Comparison of ENCODE assay signal across 1 cellular context in the genomic region with DNA sequence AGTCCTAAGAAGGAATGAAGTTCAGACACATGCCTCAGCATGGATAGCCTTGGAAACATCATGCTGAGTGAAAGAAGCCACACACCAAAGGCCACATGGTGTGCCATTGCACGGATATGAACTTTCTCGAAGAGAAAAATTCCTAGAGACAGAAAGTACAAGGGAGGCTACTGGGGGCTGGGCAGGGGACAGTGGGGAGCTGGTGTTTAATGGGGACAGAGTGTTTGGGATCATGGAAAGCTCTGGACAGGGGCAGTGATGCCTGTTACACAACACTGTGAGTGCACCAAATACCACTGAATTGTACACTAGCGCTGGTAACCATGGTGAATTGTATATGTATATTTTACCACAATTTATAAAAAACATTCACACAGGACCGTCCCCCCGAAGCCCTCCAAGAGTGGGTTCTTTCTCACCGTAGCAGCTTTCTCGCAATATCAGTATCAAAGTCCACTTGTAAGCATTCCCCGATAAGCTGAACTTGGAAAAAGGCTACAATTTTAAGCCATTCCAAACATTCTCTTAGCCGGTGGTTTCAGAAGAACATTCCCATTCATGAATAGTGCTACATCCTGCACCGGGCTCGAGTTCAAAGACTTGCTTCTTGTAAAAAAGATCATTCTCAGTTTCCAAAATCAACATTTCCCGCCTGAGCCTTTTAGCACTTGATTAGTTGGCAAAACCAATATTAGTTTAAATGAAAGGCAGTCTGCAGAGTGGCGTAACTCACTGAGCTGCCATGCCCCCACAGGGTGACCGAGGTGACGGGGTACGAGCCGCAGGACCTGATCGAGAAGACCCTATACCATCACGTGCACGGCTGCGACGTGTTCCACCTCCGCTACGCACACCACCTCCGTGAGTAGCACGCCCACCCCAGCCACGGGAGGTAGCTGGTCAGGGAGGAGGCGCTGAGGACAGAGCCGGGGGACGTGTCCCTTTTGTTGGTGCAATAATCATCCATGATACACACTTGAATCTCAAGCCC.
A peak's percentile ranks its signal among the peaks of the same experiment; 100 is the strongest.
TF ChIP-seq lines count a peak whose summit lies in the region.

No MANE protein-coding gene starts in this region.

TF ChIP-seq in HepG2, 621 proteins besides CTCF, POLR2A, EP300 and RAD21 (continued from another document and continues in another):
- TF ChIP-seq MXI1 (IDR thresholded peaks at IDR 0.05; ENCODE audit: borderline replicate concordance, low read depth, low read length) (0 out of 3 replicates have a peak, but pooled peaks have one; percentile 7), ZFYVE20 (CRISPR knock-in tag; IDR thresholded peaks at IDR 0.05; ENCODE audit: borderline replicate concordance, low read depth) (no peak), ZFX (CRISPR knock-in tag; IDR thresholded peaks at IDR 0.05; ENCODE audit: low read depth) (no peak), CHD4 (IDR thresholded peaks at IDR 0.05; ENCODE audit: borderline replicate concordance, low read length) (no peak), ZNF652 (CRISPR knock-in tag; IDR thresholded peaks at IDR 0.05; ENCODE audit: borderline replicate concordance, low read depth) (no peak), KLF15 (CRISPR knock-in tag; IDR thresholded peaks at IDR 0.05; ENCODE audit: borderline replicate concordance) (no peak), ZNF331 (CRISPR knock-in tag; IDR thresholded peaks at IDR 0.05) (no peak), FOXK2 (IDR thresholded peaks at IDR 0.05) (no peak), SSRP1 (CRISPR knock-in tag; IDR thresholded peaks at IDR 0.05) (no peak), ZNF615 (CRISPR knock-in tag; IDR thresholded peaks at IDR 0.05; ENCODE audit: borderline replicate concordance) (no peak), GFI1 (CRISPR knock-in tag; IDR thresholded peaks at IDR 0.05; ENCODE audit: borderline replicate concordance) (peak; percentile 53; the same call in 1 of the 2 replicates), FOXA1 (IDR thresholded peaks at IDR 0.05) (no peak), FOXA1 (CRISPR knock-in tag; IDR thresholded peaks at IDR 0.05) (peak; percentile 74), ZNF607 (CRISPR knock-in tag; IDR thresholded peaks at IDR 0.05; ENCODE audit: borderline replicate concordance) (no peak), ZBTB20 (CRISPR knock-in tag; IDR thresholded peaks at IDR 0.05; ENCODE audit: borderline replicate concordance, low read depth) (no peak), HNRNPLL (IDR thresholded peaks at IDR 0.05; ENCODE audit: low read depth, low read length, poor library complexity, severe bottlenecking) (peak; percentile 48), SMC3 (IDR thresholded peaks at IDR 0.05; ENCODE audit: low read length) (0 out of 2 replicates have a peak, but pooled peaks have one; percentile 3), ERF (CRISPR knock-in tag; IDR thresholded peaks at IDR 0.05) (no peak), NR2F2 (IDR thresholded peaks at IDR 0.05; ENCODE audit: borderline replicate concordance, low read depth) (peak; percentile 64; the same call in 1 of the 2 replicates), SOX6 (IDR thresholded peaks at IDR 0.05) (no peak), SOX6 (CRISPR knock-in tag; IDR thresholded peaks at IDR 0.05) (peak; percentile 82; the same call in 1 of the 2 replicates), FOXO1 (CRISPR knock-in tag; IDR thresholded peaks at IDR 0.05) (peak; percentile 35; the same call in 1 of the 2 replicates)
- TF ChIP-seq, protein P1, sequence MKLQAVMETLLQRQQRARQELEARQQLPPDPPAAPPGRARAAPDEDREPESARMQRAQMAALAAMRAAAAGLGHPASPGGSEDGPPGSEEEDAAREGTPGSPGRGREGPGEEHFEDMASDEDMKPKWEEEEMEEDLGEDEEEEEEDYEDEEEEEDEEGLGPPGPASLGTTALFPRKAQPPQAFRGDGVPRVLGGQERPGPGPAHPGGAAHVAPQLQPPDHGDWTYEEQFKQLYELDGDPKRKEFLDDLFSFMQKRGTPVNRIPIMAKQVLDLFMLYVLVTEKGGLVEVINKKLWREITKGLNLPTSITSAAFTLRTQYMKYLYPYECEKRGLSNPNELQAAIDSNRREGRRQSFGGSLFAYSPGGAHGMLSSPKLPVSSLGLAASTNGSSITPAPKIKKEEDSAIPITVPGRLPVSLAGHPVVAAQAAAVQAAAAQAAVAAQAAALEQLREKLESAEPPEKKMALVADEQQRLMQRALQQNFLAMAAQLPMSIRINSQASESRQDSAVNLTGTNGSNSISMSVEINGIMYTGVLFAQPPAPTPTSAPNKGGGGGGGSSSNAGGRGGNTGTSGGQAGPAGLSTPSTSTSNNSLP (IDR thresholded peaks at IDR 0.05; ENCODE audit: low read depth, low read length) = peak; percentile 18; the same call in 1 of the 2 replicates
- TF ChIP-seq, protein P2, sequence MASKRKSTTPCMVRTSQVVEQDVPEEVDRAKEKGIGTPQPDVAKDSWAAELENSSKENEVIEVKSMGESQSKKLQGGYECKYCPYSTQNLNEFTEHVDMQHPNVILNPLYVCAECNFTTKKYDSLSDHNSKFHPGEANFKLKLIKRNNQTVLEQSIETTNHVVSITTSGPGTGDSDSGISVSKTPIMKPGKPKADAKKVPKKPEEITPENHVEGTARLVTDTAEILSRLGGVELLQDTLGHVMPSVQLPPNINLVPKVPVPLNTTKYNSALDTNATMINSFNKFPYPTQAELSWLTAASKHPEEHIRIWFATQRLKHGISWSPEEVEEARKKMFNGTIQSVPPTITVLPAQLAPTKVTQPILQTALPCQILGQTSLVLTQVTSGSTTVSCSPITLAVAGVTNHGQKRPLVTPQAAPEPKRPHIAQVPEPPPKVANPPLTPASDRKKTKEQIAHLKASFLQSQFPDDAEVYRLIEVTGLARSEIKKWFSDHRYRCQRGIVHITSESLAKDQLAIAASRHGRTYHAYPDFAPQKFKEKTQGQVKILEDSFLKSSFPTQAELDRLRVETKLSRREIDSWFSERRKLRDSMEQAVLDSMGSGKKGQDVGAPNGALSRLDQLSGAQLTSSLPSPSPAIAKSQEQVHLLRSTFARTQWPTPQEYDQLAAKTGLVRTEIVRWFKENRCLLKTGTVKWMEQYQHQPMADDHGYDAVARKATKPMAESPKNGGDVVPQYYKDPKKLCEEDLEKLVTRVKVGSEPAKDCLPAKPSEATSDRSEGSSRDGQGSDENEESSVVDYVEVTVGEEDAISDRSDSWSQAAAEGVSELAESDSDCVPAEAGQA (IDR thresholded peaks at IDR 0.05; ENCODE audit: low read depth) = no peak
- TF ChIP-seq, protein P2 (CRISPR knock-in tag; IDR thresholded peaks at IDR 0.05; ENCODE audit: borderline replicate concordance) = no peak
- TF ChIP-seq, protein P3, sequence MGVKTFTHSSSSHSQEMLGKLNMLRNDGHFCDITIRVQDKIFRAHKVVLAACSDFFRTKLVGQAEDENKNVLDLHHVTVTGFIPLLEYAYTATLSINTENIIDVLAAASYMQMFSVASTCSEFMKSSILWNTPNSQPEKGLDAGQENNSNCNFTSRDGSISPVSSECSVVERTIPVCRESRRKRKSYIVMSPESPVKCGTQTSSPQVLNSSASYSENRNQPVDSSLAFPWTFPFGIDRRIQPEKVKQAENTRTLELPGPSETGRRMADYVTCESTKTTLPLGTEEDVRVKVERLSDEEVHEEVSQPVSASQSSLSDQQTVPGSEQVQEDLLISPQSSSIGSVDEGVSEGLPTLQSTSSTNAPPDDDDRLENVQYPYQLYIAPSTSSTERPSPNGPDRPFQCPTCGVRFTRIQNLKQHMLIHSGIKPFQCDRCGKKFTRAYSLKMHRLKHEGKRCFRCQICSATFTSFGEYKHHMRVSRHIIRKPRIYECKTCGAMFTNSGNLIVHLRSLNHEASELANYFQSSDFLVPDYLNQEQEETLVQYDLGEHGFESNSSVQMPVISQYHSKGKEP (CRISPR knock-in tag; IDR thresholded peaks at IDR 0.05) = no peak
- TF ChIP-seq, protein P4, sequence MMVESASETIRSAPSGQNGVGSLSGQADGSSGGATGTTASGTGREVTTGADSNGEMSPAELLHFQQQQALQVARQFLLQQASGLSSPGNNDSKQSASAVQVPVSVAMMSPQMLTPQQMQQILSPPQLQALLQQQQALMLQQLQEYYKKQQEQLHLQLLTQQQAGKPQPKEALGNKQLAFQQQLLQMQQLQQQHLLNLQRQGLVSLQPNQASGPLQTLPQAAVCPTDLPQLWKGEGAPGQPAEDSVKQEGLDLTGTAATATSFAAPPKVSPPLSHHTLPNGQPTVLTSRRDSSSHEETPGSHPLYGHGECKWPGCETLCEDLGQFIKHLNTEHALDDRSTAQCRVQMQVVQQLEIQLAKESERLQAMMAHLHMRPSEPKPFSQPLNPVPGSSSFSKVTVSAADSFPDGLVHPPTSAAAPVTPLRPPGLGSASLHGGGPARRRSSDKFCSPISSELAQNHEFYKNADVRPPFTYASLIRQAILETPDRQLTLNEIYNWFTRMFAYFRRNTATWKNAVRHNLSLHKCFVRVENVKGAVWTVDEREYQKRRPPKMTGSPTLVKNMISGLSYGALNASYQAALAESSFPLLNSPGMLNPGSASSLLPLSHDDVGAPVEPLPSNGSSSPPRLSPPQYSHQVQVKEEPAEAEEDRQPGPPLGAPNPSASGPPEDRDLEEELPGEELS (CRISPR knock-in tag; IDR thresholded peaks at IDR 0.05) = peak; percentile 64
- TF ChIP-seq, protein P5, sequence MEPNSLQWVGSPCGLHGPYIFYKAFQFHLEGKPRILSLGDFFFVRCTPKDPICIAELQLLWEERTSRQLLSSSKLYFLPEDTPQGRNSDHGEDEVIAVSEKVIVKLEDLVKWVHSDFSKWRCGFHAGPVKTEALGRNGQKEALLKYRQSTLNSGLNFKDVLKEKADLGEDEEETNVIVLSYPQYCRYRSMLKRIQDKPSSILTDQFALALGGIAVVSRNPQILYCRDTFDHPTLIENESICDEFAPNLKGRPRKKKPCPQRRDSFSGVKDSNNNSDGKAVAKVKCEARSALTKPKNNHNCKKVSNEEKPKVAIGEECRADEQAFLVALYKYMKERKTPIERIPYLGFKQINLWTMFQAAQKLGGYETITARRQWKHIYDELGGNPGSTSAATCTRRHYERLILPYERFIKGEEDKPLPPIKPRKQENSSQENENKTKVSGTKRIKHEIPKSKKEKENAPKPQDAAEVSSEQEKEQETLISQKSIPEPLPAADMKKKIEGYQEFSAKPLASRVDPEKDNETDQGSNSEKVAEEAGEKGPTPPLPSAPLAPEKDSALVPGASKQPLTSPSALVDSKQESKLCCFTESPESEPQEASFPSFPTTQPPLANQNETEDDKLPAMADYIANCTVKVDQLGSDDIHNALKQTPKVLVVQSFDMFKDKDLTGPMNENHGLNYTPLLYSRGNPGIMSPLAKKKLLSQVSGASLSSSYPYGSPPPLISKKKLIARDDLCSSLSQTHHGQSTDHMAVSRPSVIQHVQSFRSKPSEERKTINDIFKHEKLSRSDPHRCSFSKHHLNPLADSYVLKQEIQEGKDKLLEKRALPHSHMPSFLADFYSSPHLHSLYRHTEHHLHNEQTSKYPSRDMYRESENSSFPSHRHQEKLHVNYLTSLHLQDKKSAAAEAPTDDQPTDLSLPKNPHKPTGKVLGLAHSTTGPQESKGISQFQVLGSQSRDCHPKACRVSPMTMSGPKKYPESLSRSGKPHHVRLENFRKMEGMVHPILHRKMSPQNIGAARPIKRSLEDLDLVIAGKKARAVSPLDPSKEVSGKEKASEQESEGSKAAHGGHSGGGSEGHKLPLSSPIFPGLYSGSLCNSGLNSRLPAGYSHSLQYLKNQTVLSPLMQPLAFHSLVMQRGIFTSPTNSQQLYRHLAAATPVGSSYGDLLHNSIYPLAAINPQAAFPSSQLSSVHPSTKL (CRISPR knock-in tag; IDR thresholded peaks at IDR 0.05) = peak; percentile 67
- TF ChIP-seq, protein P6, sequence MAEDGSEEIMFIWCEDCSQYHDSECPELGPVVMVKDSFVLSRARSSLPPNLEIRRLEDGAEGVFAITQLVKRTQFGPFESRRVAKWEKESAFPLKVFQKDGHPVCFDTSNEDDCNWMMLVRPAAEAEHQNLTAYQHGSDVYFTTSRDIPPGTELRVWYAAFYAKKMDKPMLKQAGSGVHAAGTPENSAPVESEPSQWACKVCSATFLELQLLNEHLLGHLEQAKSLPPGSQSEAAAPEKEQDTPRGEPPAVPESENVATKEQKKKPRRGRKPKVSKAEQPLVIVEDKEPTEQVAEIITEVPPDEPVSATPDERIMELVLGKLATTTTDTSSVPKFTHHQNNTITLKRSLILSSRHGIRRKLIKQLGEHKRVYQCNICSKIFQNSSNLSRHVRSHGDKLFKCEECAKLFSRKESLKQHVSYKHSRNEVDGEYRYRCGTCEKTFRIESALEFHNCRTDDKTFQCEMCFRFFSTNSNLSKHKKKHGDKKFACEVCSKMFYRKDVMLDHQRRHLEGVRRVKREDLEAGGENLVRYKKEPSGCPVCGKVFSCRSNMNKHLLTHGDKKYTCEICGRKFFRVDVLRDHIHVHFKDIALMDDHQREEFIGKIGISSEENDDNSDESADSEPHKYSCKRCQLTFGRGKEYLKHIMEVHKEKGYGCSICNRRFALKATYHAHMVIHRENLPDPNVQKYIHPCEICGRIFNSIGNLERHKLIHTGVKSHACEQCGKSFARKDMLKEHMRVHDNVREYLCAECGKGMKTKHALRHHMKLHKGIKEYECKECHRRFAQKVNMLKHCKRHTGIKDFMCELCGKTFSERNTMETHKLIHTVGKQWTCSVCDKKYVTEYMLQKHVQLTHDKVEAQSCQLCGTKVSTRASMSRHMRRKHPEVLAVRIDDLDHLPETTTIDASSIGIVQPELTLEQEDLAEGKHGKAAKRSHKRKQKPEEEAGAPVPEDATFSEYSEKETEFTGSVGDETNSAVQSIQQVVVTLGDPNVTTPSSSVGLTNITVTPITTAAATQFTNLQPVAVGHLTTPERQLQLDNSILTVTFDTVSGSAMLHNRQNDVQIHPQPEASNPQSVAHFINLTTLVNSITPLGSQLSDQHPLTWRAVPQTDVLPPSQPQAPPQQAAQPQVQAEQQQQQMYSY (CRISPR knock-in tag; IDR thresholded peaks at IDR 0.05) = no peak
- TF ChIP-seq, protein P7, sequence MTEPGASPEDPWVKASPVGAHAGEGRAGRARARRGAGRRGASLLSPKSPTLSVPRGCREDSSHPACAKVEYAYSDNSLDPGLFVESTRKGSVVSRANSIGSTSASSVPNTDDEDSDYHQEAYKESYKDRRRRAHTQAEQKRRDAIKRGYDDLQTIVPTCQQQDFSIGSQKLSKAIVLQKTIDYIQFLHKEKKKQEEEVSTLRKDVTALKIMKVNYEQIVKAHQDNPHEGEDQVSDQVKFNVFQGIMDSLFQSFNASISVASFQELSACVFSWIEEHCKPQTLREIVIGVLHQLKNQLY (CRISPR knock-in tag; IDR thresholded peaks at IDR 0.05) = 0 out of 2 replicates have a peak, but pooled peaks have one; percentile 31
- TF ChIP-seq, protein P8, sequence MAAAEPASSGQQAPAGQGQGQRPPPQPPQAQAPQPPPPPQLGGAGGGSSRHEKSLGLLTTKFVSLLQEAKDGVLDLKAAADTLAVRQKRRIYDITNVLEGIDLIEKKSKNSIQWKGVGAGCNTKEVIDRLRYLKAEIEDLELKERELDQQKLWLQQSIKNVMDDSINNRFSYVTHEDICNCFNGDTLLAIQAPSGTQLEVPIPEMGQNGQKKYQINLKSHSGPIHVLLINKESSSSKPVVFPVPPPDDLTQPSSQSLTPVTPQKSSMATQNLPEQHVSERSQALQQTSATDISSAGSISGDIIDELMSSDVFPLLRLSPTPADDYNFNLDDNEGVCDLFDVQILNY (CRISPR knock-in tag; conservative IDR thresholded peaks at IDR 0.05) = no peak
